Comparison of ENCODE assay signal across 8 cellular contexts in genomic region chr20:47273591-47274235, GRCh38.
DNase-seq lines count a peak whose midpoint lies in the region; ATAC-seq, FAIRE-seq and TF ChIP-seq lines count a peak whose summit lies in the region.

No MANE protein-coding gene starts in this region.

- H3K4me3 ChIP-seq in right lobe of liver (no peak overlapping the region), thoracic aorta (no peak overlapping the region), small intestine (ENCODE audit: low read depth in 1 of 2, low read length in 2 of 2) (no peak overlapping the region)

- H3K27ac Mint-ChIP-seq in T-helper 2 cell treated with Interferon-gamma antibody and Interleukin-4, amounts not matched to agents 5 μg/mL and 100 μg/mL, for 36 hours = peak overlapping the region; percentile 5

- WGBS in right lobe of liver (ENCODE audit: insufficient coverage, low coverage, low lambda C conversion rate, missing lambda C conversion rate) = 77% methylated on average over 2 of the region's 2 CpGs
- WGBS in small intestine, 3 donors = 91 to 93% (median 91%) methylated on average over 2 of the region's 2 CpGs

- intact Hi-C loops in right lobe of liver (cut with DNase I) = loop anchor here in 1 of 2 donors (10.0 kb wide), 1 partner anchor 111 kb away; no protein-coding TSS in a partner anchor

- H3K4me1 ChIP-seq in right lobe of liver (peaks cover 0 to 11% (median 2%) of the 10 kb centered on the region in 4 donors), thoracic aorta (ENCODE audit: control insufficient read depth in 1 of 2, low read depth in 2 of 2) (peaks cover 47 to 67% of the 10 kb centered on the region in 2 donors), small intestine (ENCODE audit: control insufficient read depth in 2 of 2, insufficient read depth in 1 of 2, low read depth in 1 of 2, low read length in 1 of 2) (no peaks in the 10 kb centered on the region)

- TF ChIP-seq CTCF in right lobe of liver (IDR thresholded peaks at IDR 0.05) (no peak), thoracic aorta (IDR thresholded peaks at IDR 0.05) (no peak)

- no peaks in the 10 kb centered on the region for H3K27me3 Mint-ChIP-seq in T-helper 2 cell treated with Interferon-gamma antibody and Interleukin-4, amounts not matched to agents 5 μg/mL and 100 μg/mL, for 36 hours (ENCODE audit: low read depth)

- H3K4me3 Mint-ChIP-seq in T-helper 2 cell treated with Interferon-gamma antibody and Interleukin-4, amounts not matched to agents 5 μg/mL and 100 μg/mL, for 36 hours = no peak overlapping the region

- peak in 1 of 4 donors; percentile 6 for ATAC-seq in right lobe of liver
- ATAC-seq in thoracic aorta (ENCODE audit: insufficient number of reproducible peaks, low FRiP score, low read depth) = no peak
- no peak for ATAC-seq in GM19328 (IDR thresholded peaks at IDR 0.05; ENCODE audit: unreplicated experiment)

- no peak for DNase-seq in T-helper 2 cell treated with Interferon-gamma antibody and Interleukin-4, amounts not matched to agents 5 μg/mL and 100 μg/mL, for 36 hours (ENCODE audit: low spot score)
- DNase-seq in T-helper 2 cell (no peak), astrocyte of the hippocampus (ENCODE audit: low read depth, low spot score) (peak; percentile 36), right lobe of liver (no peak), thoracic aorta (ENCODE audit: low spot score) (no peak), ureter (ENCODE audit: low spot score) (no peak), small intestine (no peak)

- H3K9me3 ChIP-seq in right lobe of liver (no peaks in the 10 kb centered on the region), thoracic aorta (no peaks in the 10 kb centered on the region), small intestine (ENCODE audit: control insufficient read depth, low read depth) (no peaks in the 10 kb centered on the region)

- H3K27ac ChIP-seq in right lobe of liver (peak overlapping the region in 2 of 3 donors; percentile 16 to 41), thoracic aorta (peak overlapping the region; percentile 93 to 94), small intestine (ENCODE audit: low read depth in 1 of 2, low read length in 1 of 2) (peak overlapping the region in 1 of 2 donors; percentile 69)

- H3K9me3 Mint-ChIP-seq in T-helper 2 cell treated with Interferon-gamma antibody and Interleukin-4, amounts not matched to agents 5 μg/mL and 100 μg/mL, for 36 hours = no peaks in the 10 kb centered on the region

- no peak for TF ChIP-seq POLR2A in right lobe of liver (IDR thresholded peaks at IDR 0.05)

- H3K36me3 ChIP-seq in right lobe of liver (peaks cover 0 to 9% (median 4%) of the 10 kb centered on the region in 4 donors), thoracic aorta (no peaks in the 10 kb centered on the region), small intestine (ENCODE audit: control insufficient read depth in 2 of 2, insufficient read depth in 2 of 2, low read length in 2 of 2) (peaks cover 0 to 11% of the 10 kb centered on the region in 2 donors)

- peaks cover 35% of the 10 kb centered on the region for H3K4me1 Mint-ChIP-seq in T-helper 2 cell treated with Interferon-gamma antibody and Interleukin-4, amounts not matched to agents 5 μg/mL and 100 μg/mL, for 36 hours (ENCODE audit: low read depth)

- FAIRE-seq in small intestine (lab: Jason Lieb, UNC) = no peak

- H3K36me3 Mint-ChIP-seq in T-helper 2 cell treated with Interferon-gamma antibody and Interleukin-4, amounts not matched to agents 5 μg/mL and 100 μg/mL, for 36 hours (ENCODE audit: low read depth) = peaks cover 40% of the 10 kb centered on the region

- H3K27me3 ChIP-seq in right lobe of liver = no peaks in the 10 kb centered on the region
- H3K27me3 ChIP-seq in thoracic aorta (replicated peaks; ENCODE audit: insufficient read depth) = no peaks in the 10 kb centered on the region
- H3K27me3 ChIP-seq in small intestine (ENCODE audit: control insufficient read depth in 2 of 2, insufficient read depth in 2 of 2, low read length in 2 of 2) = no peaks in the 10 kb centered on the region
